1 cellular context compared by ENCODE assay signal in the genomic region with DNA sequence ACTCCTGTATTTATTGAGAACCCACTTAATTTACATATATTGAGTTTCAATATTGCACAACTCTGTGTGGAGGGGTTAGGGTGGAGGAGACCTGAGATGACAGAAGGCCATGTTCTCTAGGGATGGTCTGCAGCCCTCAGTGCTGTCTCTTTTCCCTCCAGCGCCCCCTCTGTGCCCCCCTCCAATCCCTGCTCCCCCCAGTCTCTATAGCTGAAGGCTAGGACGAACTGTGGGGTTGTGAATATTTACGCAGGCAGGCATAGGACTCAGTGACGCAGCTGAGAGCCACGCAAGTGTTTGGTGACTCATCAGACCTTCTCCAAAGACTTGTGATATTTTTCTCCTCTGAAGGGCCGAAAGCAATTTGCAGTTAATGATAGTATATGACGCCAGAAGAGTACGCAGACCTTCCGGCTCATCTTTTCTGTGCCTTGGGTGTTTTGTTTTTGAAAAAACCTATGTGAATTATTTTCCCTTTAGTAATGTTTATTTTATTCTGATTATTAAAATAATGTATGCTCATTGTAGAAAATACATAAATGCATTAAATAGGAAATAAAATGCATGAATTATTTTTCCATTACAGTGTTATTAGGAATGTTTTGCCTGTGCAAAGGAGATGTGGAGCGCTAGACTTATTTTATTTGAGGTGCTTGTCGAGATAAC.
A peak's percentile ranks its signal among the peaks of the same experiment; 100 is the strongest.
TF ChIP-seq lines count a peak whose summit lies in the region.

No MANE protein-coding gene starts in this region.

TF ChIP-seq in K562, 482 proteins besides CTCF, POLR2A, EP300 and RAD21 (continued from another document and continues in another):
- TF ChIP-seq, protein P1, sequence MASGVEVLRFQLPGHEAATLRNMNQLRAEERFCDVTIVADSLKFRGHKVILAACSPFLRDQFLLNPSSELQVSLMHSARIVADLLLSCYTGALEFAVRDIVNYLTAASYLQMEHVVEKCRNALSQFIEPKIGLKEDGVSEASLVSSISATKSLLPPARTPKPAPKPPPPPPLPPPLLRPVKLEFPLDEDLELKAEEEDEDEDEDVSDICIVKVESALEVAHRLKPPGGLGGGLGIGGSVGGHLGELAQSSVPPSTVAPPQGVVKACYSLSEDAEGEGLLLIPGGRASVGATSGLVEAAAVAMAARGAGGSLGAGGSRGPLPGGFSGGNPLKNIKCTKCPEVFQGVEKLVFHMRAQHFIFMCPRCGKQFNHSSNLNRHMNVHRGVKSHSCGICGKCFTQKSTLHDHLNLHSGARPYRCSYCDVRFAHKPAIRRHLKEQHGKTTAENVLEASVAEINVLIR (CRISPR knock-in tag; IDR thresholded peaks at IDR 0.05), result 0 out of 2 replicates have a peak, but pooled peaks have one; percentile 23
- TF ChIP-seq FOS (IDR thresholded peaks at IDR 0.05; ENCODE audit: extremely low read depth, insufficient read length), result peak; percentile 59
- TF ChIP-seq MTA2 (IDR thresholded peaks at IDR 0.05; ENCODE audit: low read depth), result no peak
- TF ChIP-seq, protein P2, sequence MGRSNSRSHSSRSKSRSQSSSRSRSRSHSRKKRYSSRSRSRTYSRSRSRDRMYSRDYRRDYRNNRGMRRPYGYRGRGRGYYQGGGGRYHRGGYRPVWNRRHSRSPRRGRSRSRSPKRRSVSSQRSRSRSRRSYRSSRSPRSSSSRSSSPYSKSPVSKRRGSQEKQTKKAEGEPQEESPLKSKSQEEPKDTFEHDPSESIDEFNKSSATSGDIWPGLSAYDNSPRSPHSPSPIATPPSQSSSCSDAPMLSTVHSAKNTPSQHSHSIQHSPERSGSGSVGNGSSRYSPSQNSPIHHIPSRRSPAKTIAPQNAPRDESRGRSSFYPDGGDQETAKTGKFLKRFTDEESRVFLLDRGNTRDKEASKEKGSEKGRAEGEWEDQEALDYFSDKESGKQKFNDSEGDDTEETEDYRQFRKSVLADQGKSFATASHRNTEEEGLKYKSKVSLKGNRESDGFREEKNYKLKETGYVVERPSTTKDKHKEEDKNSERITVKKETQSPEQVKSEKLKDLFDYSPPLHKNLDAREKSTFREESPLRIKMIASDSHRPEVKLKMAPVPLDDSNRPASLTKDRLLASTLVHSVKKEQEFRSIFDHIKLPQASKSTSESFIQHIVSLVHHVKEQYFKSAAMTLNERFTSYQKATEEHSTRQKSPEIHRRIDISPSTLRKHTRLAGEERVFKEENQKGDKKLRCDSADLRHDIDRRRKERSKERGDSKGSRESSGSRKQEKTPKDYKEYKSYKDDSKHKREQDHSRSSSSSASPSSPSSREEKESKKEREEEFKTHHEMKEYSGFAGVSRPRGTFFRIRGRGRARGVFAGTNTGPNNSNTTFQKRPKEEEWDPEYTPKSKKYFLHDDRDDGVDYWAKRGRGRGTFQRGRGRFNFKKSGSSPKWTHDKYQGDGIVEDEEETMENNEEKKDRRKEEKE (IDR thresholded peaks at IDR 0.05; ENCODE audit: borderline replicate concordance in 1 of 2, control insufficient read depth in 1 of 2, low read depth in 2 of 2, low read length in 1 of 2), result no peak
- TF ChIP-seq CREB1 (IDR thresholded peaks at IDR 0.05), result peak; percentile 88
- peak; percentile 70; the same call in 1 of the 2 replicates for TF ChIP-seq CREB1 (CRISPR knock-in tag; IDR thresholded peaks at IDR 0.05)
- TF ChIP-seq ZNF445 (CRISPR knock-in tag; IDR thresholded peaks at IDR 0.05; ENCODE audit: low read depth), result no peak
- peak; percentile 68 for TF ChIP-seq CXXC5 (CRISPR knock-in tag; IDR thresholded peaks at IDR 0.05)
- TF ChIP-seq EP400 (IDR thresholded peaks at IDR 0.05), result 0 out of 2 replicates have a peak, but pooled peaks have one; percentile 24
- TF ChIP-seq, protein P3, sequence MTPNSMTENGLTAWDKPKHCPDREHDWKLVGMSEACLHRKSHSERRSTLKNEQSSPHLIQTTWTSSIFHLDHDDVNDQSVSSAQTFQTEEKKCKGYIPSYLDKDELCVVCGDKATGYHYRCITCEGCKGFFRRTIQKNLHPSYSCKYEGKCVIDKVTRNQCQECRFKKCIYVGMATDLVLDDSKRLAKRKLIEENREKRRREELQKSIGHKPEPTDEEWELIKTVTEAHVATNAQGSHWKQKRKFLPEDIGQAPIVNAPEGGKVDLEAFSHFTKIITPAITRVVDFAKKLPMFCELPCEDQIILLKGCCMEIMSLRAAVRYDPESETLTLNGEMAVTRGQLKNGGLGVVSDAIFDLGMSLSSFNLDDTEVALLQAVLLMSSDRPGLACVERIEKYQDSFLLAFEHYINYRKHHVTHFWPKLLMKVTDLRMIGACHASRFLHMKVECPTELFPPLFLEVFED (CRISPR knock-in tag; conservative IDR thresholded peaks at IDR 0.05), result no peak
- TF ChIP-seq HDAC6 (IDR thresholded peaks at IDR 0.05; ENCODE audit: low read depth, low read length), result no peak
- no peak for TF ChIP-seq NFATC3 (IDR thresholded peaks at IDR 0.05)
- TF ChIP-seq COPS2 (conservative IDR thresholded peaks at IDR 0.05), result no peak
- TF ChIP-seq ATF1 (CRISPR knock-in tag; IDR thresholded peaks at IDR 0.05), result no peak
- peak; percentile 86 for TF ChIP-seq ATF1 (tag; IDR thresholded peaks at IDR 0.05)
- TF ChIP-seq, protein P4, sequence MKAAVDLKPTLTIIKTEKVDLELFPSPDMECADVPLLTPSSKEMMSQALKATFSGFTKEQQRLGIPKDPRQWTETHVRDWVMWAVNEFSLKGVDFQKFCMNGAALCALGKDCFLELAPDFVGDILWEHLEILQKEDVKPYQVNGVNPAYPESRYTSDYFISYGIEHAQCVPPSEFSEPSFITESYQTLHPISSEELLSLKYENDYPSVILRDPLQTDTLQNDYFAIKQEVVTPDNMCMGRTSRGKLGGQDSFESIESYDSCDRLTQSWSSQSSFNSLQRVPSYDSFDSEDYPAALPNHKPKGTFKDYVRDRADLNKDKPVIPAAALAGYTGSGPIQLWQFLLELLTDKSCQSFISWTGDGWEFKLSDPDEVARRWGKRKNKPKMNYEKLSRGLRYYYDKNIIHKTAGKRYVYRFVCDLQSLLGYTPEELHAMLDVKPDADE (conservative IDR thresholded peaks at IDR 0.05; ENCODE audit: control insufficient read depth, low read depth, low read length), result no peak
- TF ChIP-seq, protein P5, sequence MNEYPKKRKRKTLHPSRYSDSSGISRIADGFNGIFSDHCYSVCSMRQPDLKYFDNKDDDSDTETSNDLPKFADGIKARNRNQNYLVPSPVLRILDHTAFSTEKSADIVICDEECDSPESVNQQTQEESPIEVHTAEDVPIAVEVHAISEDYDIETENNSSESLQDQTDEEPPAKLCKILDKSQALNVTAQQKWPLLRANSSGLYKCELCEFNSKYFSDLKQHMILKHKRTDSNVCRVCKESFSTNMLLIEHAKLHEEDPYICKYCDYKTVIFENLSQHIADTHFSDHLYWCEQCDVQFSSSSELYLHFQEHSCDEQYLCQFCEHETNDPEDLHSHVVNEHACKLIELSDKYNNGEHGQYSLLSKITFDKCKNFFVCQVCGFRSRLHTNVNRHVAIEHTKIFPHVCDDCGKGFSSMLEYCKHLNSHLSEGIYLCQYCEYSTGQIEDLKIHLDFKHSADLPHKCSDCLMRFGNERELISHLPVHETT (CRISPR knock-in tag; conservative IDR thresholded peaks at IDR 0.05 in 1 of 2, IDR thresholded peaks at IDR 0.05 in 1 of 2), result 0 out of 4 replicates have a peak, but pooled peaks of 1 of the 2 experiments have one; percentile 49
- TF ChIP-seq LCOR (CRISPR knock-in tag; IDR thresholded peaks at IDR 0.05), result no peak
- TF ChIP-seq DACH1 (IDR thresholded peaks at IDR 0.05; ENCODE audit: partially characterized antibody), result no peak
- TF ChIP-seq STAT5A (IDR thresholded peaks at IDR 0.05; ENCODE audit: borderline replicate concordance, low read length), result no peak
- TF ChIP-seq CEBPB (tag; IDR thresholded peaks at IDR 0.05), result peak; percentile 93
- TF ChIP-seq, protein P6, sequence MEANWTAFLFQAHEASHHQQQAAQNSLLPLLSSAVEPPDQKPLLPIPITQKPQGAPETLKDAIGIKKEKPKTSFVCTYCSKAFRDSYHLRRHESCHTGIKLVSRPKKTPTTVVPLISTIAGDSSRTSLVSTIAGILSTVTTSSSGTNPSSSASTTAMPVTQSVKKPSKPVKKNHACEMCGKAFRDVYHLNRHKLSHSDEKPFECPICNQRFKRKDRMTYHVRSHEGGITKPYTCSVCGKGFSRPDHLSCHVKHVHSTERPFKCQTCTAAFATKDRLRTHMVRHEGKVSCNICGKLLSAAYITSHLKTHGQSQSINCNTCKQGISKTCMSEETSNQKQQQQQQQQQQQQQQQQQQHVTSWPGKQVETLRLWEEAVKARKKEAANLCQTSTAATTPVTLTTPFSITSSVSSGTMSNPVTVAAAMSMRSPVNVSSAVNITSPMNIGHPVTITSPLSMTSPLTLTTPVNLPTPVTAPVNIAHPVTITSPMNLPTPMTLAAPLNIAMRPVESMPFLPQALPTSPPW (CRISPR knock-in tag; IDR thresholded peaks at IDR 0.05), result peak; percentile 44; the same call in 1 of the 2 replicates
- no peak for TF ChIP-seq KDM1A (IDR thresholded peaks at IDR 0.05)
- TF ChIP-seq MTA3 (IDR thresholded peaks at IDR 0.05; ENCODE audit: borderline replicate concordance), result 0 out of 2 replicates have a peak, but pooled peaks have one; percentile 31
- no peak for TF ChIP-seq ESRRB (CRISPR knock-in tag; IDR thresholded peaks at IDR 0.05; ENCODE audit: borderline replicate concordance)
- TF ChIP-seq, protein P7, sequence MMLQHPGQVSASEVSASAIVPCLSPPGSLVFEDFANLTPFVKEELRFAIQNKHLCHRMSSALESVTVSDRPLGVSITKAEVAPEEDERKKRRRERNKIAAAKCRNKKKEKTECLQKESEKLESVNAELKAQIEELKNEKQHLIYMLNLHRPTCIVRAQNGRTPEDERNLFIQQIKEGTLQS (IDR thresholded peaks at IDR 0.05), result peak; percentile 97
- TF ChIP-seq, protein P7 (CRISPR knock-in tag; conservative IDR thresholded peaks at IDR 0.05), result no peak
- TF ChIP-seq, protein P8, sequence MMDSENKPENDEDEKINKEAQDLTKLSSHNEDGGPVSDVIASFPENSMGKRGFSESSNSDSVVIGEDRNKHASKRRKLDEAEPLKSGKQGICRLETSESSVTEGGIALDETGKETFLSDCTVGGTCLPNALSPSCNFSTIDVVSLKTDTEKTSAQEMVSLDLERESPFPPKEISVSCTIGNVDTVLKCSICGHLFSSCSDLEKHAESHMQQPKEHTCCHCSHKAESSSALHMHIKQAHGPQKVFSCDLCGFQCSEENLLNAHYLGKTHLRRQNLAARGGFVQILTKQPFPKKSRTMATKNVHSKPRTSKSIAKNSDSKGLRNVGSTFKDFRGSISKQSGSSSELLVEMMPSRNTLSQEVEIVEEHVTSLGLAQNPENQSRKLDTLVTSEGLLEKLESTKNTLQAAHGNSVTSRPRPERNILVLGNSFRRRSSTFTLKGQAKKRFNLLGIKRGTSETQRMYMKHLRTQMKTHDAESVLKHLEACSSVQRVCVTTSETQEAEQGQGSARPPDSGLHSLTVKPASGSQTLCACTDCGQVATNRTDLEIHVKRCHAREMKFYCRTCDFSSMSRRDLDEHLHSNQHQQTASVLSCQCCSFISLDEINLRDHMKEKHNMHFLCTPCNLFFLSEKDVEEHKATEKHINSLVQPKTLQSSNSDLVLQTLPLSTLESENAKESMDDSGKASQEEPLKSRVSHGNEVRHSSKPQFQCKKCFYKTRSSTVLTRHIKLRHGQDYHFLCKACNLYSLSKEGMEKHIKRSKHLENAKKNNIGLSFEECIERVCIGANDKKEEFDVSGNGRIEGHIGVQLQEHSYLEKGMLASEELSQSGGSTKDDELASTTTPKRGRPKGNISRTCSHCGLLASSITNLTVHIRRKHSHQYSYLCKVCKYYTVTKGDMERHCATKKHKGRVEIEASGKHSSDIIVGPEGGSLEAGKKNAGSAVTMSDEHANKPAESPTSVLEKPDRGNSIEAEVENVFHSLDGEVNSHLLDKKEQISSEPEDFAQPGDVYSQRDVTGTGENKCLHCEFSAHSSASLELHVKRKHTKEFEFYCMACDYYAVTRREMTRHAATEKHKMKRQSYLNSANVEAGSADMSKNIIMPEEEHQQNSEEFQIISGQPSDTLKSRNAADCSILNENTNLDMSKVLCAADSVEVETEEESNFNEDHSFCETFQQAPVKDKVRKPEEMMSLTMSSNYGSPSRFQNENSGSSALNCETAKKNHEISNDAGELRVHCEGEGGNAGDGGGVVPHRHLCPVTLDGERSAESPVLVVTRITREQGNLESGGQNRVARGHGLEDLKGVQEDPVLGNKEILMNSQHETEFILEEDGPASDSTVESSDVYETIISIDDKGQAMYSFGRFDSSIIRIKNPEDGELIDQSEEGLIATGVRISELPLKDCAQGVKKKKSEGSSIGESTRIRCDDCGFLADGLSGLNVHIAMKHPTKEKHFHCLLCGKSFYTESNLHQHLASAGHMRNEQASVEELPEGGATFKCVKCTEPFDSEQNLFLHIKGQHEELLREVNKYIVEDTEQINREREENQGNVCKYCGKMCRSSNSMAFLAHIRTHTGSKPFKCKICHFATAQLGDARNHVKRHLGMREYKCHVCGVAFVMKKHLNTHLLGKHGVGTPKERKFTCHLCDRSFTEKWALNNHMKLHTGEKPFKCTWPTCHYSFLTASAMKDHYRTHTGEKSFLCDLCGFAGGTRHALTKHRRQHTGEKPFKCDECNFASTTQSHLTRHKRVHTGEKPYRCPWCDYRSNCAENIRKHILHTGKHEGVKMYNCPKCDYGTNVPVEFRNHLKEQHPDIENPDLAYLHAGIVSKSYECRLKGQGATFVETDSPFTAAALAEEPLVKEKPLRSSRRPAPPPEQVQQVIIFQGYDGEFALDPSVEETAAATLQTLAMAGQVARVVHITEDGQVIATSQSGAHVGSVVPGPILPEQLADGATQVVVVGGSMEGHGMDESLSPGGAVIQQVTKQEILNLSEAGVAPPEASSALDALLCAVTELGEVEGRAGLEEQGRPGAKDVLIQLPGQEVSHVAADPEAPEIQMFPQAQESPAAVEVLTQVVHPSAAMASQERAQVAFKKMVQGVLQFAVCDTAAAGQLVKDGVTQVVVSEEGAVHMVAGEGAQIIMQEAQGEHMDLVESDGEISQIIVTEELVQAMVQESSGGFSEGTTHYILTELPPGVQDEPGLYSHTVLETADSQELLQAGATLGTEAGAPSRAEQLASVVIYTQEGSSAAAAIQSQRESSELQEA (IDR thresholded peaks at IDR 0.05; ENCODE audit: low read depth), result no peak
- TF ChIP-seq CCAR2 (IDR thresholded peaks at IDR 0.05; ENCODE audit: low read depth, low read length), result no peak
- TF ChIP-seq MAFK (IDR thresholded peaks at IDR 0.05; ENCODE audit: low read length), result no peak; the same call in 1 of the 2 replicates
- no peak for TF ChIP-seq CHD2 (IDR thresholded peaks at IDR 0.05; ENCODE audit: low read depth, low read length)
- no peak for TF ChIP-seq KLF6 (CRISPR knock-in tag; IDR thresholded peaks at IDR 0.05; ENCODE audit: borderline replicate concordance)
- TF ChIP-seq TSC22D4 (tag; IDR thresholded peaks at IDR 0.05), result no peak
- TF ChIP-seq, protein P9, sequence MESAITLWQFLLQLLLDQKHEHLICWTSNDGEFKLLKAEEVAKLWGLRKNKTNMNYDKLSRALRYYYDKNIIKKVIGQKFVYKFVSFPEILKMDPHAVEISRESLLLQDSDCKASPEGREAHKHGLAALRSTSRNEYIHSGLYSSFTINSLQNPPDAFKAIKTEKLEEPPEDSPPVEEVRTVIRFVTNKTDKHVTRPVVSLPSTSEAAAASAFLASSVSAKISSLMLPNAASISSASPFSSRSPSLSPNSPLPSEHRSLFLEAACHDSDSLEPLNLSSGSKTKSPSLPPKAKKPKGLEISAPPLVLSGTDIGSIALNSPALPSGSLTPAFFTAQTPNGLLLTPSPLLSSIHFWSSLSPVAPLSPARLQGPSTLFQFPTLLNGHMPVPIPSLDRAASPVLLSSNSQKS (CRISPR knock-in tag; IDR thresholded peaks at IDR 0.05), result no peak
